In the genomic region with DNA sequence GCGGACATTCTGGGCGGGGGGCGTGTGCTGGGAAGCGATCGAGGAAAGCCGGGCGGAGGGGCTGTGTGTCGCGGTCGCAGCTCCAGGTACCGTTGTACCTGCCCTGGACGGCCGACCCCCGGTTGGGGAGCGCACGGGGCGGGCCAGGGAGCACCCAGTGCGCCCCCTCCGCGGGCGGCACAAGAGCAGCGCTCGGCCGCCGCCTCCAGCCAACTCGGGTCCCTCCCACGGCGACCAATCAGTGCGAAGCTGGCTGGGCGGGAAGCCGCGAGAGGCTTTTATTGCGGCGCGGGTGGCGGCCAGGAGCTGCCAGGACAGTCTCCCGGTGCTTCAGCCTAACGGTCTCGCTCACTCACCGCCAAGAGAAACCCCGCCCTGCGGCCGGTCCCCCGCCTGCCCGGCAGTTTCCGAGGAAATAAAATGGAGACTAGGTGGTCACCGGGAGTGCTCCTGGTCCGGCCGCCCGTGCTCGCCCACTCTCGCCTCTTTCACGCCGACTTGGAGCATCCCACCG, we compare ENCODE assay signal across 1 cellular context.
TF ChIP-seq lines count a peak whose summit lies in the region.

No MANE protein-coding gene starts in this region.

TF ChIP-seq in HEK293, 187 proteins besides CTCF, POLR2A, EP300 and RAD21 (continued from another document and continues in another):
- TF ChIP-seq ZNF341 (tag by site-specific recombination; IDR thresholded peaks at IDR 0.05; ENCODE audit: low read depth) (peak; percentile 78), ZSCAN23 (tag by site-specific recombination; IDR thresholded peaks at IDR 0.05) (no peak), ZNF138 (tag by site-specific recombination; IDR thresholded peaks at IDR 0.05; ENCODE audit: borderline replicate concordance) (no peak), ZXDB (tag by site-specific recombination; IDR thresholded peaks at IDR 0.05) (peak; percentile 47; the same call in 1 of the 2 replicates), ZNF16 (tag by site-specific recombination; IDR thresholded peaks at IDR 0.05; ENCODE audit: low read depth) (no peak), ZNF514 (tag by site-specific recombination; IDR thresholded peaks at IDR 0.05) (no peak), ZNF366 (tag by site-specific recombination; conservative IDR thresholded peaks at IDR 0.05) (no peak), SP2 (tag by site-specific recombination; IDR thresholded peaks at IDR 0.05) (peak; percentile 75), BCL11B (tag by site-specific recombination; IDR thresholded peaks at IDR 0.05; ENCODE audit: low read depth) (no peak), ZNF610 (tag by site-specific recombination; IDR thresholded peaks at IDR 0.05; ENCODE audit: borderline replicate concordance) (no peak), ZBTB48 (tag by site-specific recombination; IDR thresholded peaks at IDR 0.05) (0 out of 2 replicates have a peak, but pooled peaks have one; percentile 56), ZNF239 (tag by site-specific recombination; IDR thresholded peaks at IDR 0.05) (no peak), HOXA7 (CRISPR knock-in tag; IDR thresholded peaks at IDR 0.05; ENCODE audit: borderline replicate concordance) (no peak), ZNF76 (tag by site-specific recombination; IDR thresholded peaks at IDR 0.05; ENCODE audit: borderline replicate concordance, low read depth) (0 out of 2 replicates have a peak, but pooled peaks have one; percentile 34), ZNF843 (tag by site-specific recombination; IDR thresholded peaks at IDR 0.05) (peak; percentile 38; the same call in 1 of the 2 replicates), KLF17 (tag by site-specific recombination; IDR thresholded peaks at IDR 0.05) (0 out of 2 replicates have a peak, but pooled peaks have one; percentile 39), HOXC10 (CRISPR knock-in tag; IDR thresholded peaks at IDR 0.05) (no peak), ZBTB11 (tag by site-specific recombination; conservative IDR thresholded peaks at IDR 0.05; ENCODE audit: low read depth) (no peak; the same call in 1 of the 2 replicates), GLIS2 (tag by site-specific recombination; IDR thresholded peaks at IDR 0.05) (peak; percentile 97), ZNF211 (tag by site-specific recombination; IDR thresholded peaks at IDR 0.05; ENCODE audit: low read depth) (no peak), ZNF747 (tag by site-specific recombination; IDR thresholded peaks at IDR 0.05) (no peak), ZFHX2 (tag by site-specific recombination; conservative IDR thresholded peaks at IDR 0.05) (peak; percentile 88), ZFP69B (tag by site-specific recombination; IDR thresholded peaks at IDR 0.05) (no peak), ZNF23 (tag by site-specific recombination; IDR thresholded peaks at IDR 0.05; ENCODE audit: borderline replicate concordance) (no peak), KLF1 (tag by site-specific recombination; IDR thresholded peaks at IDR 0.05) (peak; percentile 36; the same call in 1 of the 2 replicates), ZBTB6 (tag by site-specific recombination; IDR thresholded peaks at IDR 0.05) (peak; percentile 79; the same call in 1 of the 2 replicates), KLF8 (tag by site-specific recombination; IDR thresholded peaks at IDR 0.05) (peak; percentile 28; the same call in 1 of the 2 replicates), ZNF174 (tag by site-specific recombination; IDR thresholded peaks at IDR 0.05) (no peak), ZNF596 (tag by site-specific recombination; IDR thresholded peaks at IDR 0.05) (0 out of 2 replicates have a peak, but pooled peaks have one; percentile 22), GLI2 (tag by site-specific recombination; IDR thresholded peaks at IDR 0.05; ENCODE audit: borderline replicate concordance, low read depth) (no peak), OSR2 (tag by site-specific recombination; IDR thresholded peaks at IDR 0.05) (peak; percentile 47), KLF7 (tag by site-specific recombination; IDR thresholded peaks at IDR 0.05; ENCODE audit: borderline replicate concordance) (no peak), ZNF354C (tag by site-specific recombination; IDR thresholded peaks at IDR 0.05; ENCODE audit: borderline replicate concordance, low read depth) (no peak), ZNF202 (tag by site-specific recombination; IDR thresholded peaks at IDR 0.05; ENCODE audit: borderline replicate concordance) (no peak), ZNF513 (tag by site-specific recombination; IDR thresholded peaks at IDR 0.05) (no peak), REPIN1 (tag by site-specific recombination; IDR thresholded peaks at IDR 0.05; ENCODE audit: low read depth) (no peak), ZNF518A (tag by site-specific recombination; conservative IDR thresholded peaks at IDR 0.05; ENCODE audit: low read depth) (no peak), SCRT2 (tag by site-specific recombination; IDR thresholded peaks at IDR 0.05) (no peak)
- TF ChIP-seq, protein P1, sequence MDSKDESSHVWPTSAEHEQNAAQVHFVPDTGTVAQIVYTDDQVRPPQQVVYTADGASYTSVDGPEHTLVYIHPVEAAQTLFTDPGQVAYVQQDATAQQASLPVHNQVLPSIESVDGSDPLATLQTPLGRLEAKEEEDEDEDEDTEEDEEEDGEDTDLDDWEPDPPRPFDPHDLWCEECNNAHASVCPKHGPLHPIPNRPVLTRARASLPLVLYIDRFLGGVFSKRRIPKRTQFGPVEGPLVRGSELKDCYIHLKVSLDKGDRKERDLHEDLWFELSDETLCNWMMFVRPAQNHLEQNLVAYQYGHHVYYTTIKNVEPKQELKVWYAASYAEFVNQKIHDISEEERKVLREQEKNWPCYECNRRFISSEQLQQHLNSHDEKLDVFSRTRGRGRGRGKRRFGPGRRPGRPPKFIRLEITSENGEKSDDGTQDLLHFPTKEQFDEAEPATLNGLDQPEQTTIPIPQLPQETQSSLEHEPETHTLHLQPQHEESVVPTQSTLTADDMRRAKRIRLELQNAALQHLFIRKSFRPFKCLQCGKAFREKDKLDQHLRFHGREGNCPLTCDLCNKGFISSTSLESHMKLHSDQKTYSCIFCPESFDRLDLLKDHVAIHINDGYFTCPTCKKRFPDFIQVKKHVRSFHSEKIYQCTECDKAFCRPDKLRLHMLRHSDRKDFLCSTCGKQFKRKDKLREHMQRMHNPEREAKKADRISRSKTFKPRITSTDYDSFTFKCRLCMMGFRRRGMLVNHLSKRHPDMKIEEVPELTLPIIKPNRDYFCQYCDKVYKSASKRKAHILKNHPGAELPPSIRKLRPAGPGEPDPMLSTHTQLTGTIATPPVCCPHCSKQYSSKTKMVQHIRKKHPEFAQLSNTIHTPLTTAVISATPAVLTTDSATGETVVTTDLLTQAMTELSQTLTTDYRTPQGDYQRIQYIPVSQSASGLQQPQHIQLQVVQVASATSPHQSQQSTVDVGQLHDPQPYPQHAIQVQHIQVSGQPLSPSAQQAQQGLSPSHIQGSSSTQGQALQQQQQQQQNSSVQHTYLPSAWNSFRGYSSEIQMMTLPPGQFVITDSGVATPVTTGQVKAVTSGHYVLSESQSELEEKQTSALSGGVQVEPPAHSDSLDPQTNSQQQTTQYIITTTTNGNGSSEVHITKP (tag by site-specific recombination; IDR thresholded peaks at IDR 0.05), result peak; percentile 63
- TF ChIP-seq, protein P2, sequence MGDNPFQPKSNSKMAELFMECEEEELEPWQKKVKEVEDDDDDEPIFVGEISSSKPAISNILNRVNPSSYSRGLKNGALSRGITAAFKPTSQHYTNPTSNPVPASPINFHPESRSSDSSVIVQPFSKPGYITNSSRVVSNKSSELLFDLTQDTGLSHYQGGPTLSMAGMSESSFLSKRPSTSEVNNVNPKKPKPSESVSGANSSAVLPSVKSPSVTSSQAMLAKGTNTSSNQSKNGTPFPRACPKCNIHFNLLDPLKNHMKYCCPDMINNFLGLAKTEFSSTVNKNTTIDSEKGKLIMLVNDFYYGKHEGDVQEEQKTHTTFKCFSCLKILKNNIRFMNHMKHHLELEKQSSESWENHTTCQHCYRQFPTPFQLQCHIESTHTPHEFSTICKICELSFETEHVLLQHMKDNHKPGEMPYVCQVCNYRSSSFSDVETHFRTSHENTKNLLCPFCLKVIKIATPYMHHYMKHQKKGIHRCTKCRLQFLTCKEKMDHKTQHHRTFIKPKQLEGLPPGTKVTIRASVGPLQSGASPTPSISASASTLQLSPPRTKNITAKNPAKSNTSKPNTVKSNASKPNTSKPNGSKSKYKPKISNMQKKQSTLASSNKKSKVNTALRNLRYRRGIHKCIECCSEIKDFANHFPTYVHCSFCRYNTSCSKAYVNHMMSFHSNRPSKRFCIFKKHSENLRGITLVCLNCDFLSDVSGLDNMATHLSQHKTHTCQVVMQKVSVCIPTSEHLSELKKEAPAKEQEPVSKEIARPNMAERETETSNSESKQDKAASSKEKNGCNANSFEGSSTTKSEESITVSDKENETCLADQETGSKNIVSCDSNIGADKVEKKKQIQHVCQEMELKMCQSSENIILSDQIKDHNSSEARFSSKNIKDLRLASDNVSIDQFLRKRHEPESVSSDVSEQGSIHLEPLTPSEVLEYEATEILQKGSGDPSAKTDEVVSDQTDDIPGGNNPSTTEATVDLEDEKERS (tag by site-specific recombination; IDR thresholded peaks at IDR 0.05), result no peak
